Comparison of ENCODE assay signal across 12 cellular contexts in the genomic region with DNA sequence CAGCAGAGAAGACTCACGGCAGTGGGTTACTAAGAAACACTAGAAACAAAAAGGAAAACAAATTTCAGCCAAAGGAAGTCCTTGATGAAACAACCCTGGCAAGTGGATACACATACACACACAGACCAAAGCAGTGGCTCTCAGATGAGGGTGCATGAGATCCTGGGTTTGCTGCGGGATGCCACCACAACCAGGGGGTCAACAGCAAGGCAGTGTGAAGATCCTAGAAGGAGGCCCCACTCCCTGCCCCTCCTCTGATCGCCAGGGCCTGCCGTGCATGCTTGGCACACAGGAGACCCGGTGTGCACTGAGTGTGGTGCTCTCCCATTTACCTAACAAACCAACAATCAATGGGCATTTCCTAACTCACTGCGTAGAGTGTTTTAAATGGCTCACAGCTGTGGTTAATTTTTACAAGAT.
DNase-seq lines count a peak whose midpoint lies in the region; ATAC-seq and TF ChIP-seq lines count a peak whose summit lies in the region.
"Had no signal": no experiment of that assay in that cellular context is flagged by ENCODE, and none has a peak within 500 bp of the region (broad histone marks: within the 10 kb centered on the region; RNA-seq: fewer than 3 reads in every experiment).

No MANE protein-coding gene starts in this region.

- H3K4me1 Mint-ChIP-seq in effector memory CD8-positive, alpha-beta T cell (ENCODE audit: low read depth in 2 of 2): peaks cover 53 to 67% of the 10 kb centered on the region in 2 donors

- no peaks in the 10 kb centered on the region for H3K9me3 Mint-ChIP-seq in effector memory CD8-positive, alpha-beta T cell

- peak overlapping the region; percentile 54 to 71 for H3K4me3 Mint-ChIP-seq in effector memory CD8-positive, alpha-beta T cell

- H3K4me3 ChIP-seq in vagina: no peak overlapping the region

- peak overlapping the region; percentile 94 to 99 for H3K27ac Mint-ChIP-seq in effector memory CD8-positive, alpha-beta T cell

- peaks cover 64% of the 10 kb centered on the region for H3K36me3 Mint-ChIP-seq in effector memory CD8-positive, alpha-beta T cell (ENCODE audit: insufficient read depth)

- no peaks in the 10 kb centered on the region for H3K27me3 ChIP-seq in vagina
- H3K27me3 ChIP-seq: BE2C had no signal

- no peak for DNase-seq in Right ventricle myocardium inferior (ENCODE audit: missing footprints)
- no peak for DNase-seq in cardiac septum (ENCODE audit: low spot score)
- peak in 2 of 3 experiments; percentile 22 to 25 for DNase-seq in effector memory CD8-positive, alpha-beta T cell
- DNase-seq in midbrain (lab: John Stamatoyannopoulos, UW): peak; percentile 24
- DNase-seq in vagina (ENCODE audit: extremely low spot score in 2 of 2): no peak
- DNase-seq in T-helper 9 cell: no peak
- DNase-seq in mucosa of gallbladder (ENCODE audit: low spot score): no peak
- DNase-seq: BE2C; Kasumi-1; NCI-H526 treated with DMSO at 0.1 percent for 48 hours; stimulated activated CD4-positive, alpha-beta T cell treated with anti-CD3 and anti-CD28 coated beads, Interleukin-4, amount 100 ng/mL, for 4 hours had no signal

- no peaks in the 10 kb centered on the region for H3K9me3 ChIP-seq in vagina
- H3K9me3 ChIP-seq: BE2C had no signal

- intact Hi-C loops in Right ventricle myocardium inferior (cut with DNase I) (no loop called here), cardiac septum (cut with DNase I) (no loop called here), vagina (cut with DNase I) (loop anchor here (10.0 kb wide), 1 partner anchor 59 kb away; no protein-coding TSS in a partner anchor)

- no peak for TF ChIP-seq POLR2A in vagina (IDR thresholded peaks at IDR 0.05)

- peaks cover 99% of the 10 kb centered on the region for H3K4me1 ChIP-seq in vagina

- H3K36me3 ChIP-seq in vagina: peaks cover 0 to 12% of the 10 kb centered on the region in 2 donors
- H3K36me3 ChIP-seq: BE2C had no signal

- no peaks in the 10 kb centered on the region for H3K27me3 Mint-ChIP-seq in effector memory CD8-positive, alpha-beta T cell

- no peak for TF ChIP-seq CTCF in vagina (IDR thresholded peaks at IDR 0.05)

- ATAC-seq in Right ventricle myocardium inferior (peak; percentile 75), GM18498 (IDR thresholded peaks at IDR 0.05; ENCODE audit: unreplicated experiment) (no peak)
- peak; percentile 47 for ATAC-seq in effector memory CD8-positive, alpha-beta T cell (replicated peaks)

- H3K27ac ChIP-seq in vagina: peak overlapping the region; percentile 7

Comparison
In these comparisons a context has a peak if more than half of its experiments do, and no peak if none do; other contexts are left out.
1. DNase-seq: peak in effector memory CD8-positive, alpha-beta T cell (2 of 3) and midbrain (single experiment); none in Right ventricle myocardium inferior (single experiment), cardiac septum (single experiment), vagina (0 of 2), T-helper 9 cell (single experiment) and mucosa of gallbladder (single experiment).